23 cellular contexts compared by ENCODE assay signal in genomic region chrX:141732031-141732430, GRCh38. TPM values are rescaled to one million over a fixed set of nuclear protein-coding genes. Genes with fewer than 3 reads are reported as not detected.
A peak's percentile ranks its signal among the peaks of the same experiment; 100 is the strongest.
DNase-seq lines count a peak whose midpoint lies in the region; TF ChIP-seq lines count a peak whose summit lies in the region.
"Had no signal": no experiment of that assay in that cellular context is flagged by ENCODE, and none has a peak within 500 bp of the region (broad histone marks: within the 10 kb centered on the region; RNA-seq: fewer than 3 reads in every experiment).

No MANE protein-coding gene starts in this region.

- no peaks in the 10 kb centered on the region for H3K27me3 ChIP-seq in brain microvascular endothelial cell (replicated peaks)

- in situ Hi-C loops in brain microvascular endothelial cell (cut with HindIII; ENCODE audit: low pct_ligation_motif_present, low sequenced_read_pairs) = no loop called here

- no peaks in the 10 kb centered on the region for H3K36me3 ChIP-seq in brain microvascular endothelial cell (replicated peaks)

- DNase-seq in LHCN-M2 (ENCODE audit: low read depth) (peak; percentile 21), amniotic epithelial cell (ENCODE audit: low read depth) (peak; percentile 10), fibroblast of peridontal ligament (ENCODE audit: extremely low read depth) (peak; percentile 42), superior temporal gyrus (ENCODE audit: extremely low spot score) (no peak), brain microvascular endothelial cell (no peak), NCI-H1694 (lab: John Stamatoyannopoulos, UW) (no peak)
- DNase-seq in activated CD8-positive, alpha-beta memory T cell treated with anti-CD3 and anti-CD28 coated beads for 24 hours = no peak
- DNase-seq: ACHN; AML-193; C1 segment of cervical spinal cord; CD8-positive, alpha-beta T cell; DMS153; MV-4-11; NCI-H1694 treated with DMSO at 0.1 percent for 48 hours; NCI-H2081 treated with DMSO at 0.1 percent for 48 hours; NCI-H2171 treated with DMSO at 0.1 percent for 48 hours; NCI-H526; OCI-M1; RPMI8226; SIG-M5; SK-N-SH had no signal

- no peak for TF ChIP-seq CTCF in brain microvascular endothelial cell (IDR thresholded peaks at IDR 0.05; ENCODE audit: low read depth, low read length, missing control alignments)

- H3K4me3 ChIP-seq in brain microvascular endothelial cell (ENCODE audit: low read depth, low read length) = no peak overlapping the region

- H3K27ac ChIP-seq in brain microvascular endothelial cell = no peak overlapping the region
- H3K27ac ChIP-seq: KMS-11 had no signal

RNA-seq across cellular contexts. Expression of gene SPANXD, which starts 33.5 kb away (rescaled TPM):
- not detected in 2 replicates for total RNA-seq in LHCN-M2 (2014; rRNA removed)
- polyA plus RNA-seq in LHCN-M2 (2012) = 0.30 TPM
- total RNA-seq: CD8-positive, alpha-beta T cell; H1 had no signal
- polyA plus RNA-seq: H1 had no signal

Comparison
In these comparisons a context has a peak if more than half of its experiments do, and no peak if none do; other contexts are left out.
1. DNase-seq: peak in LHCN-M2 (single experiment), amniotic epithelial cell (single experiment) and fibroblast of peridontal ligament (single experiment); none in superior temporal gyrus (single experiment), activated CD8-positive, alpha-beta memory T cell treated with anti-CD3 and anti-CD28 coated beads for 24 hours (single experiment), brain microvascular endothelial cell (single experiment) and NCI-H1694 (single experiment).